16 cellular contexts compared by ENCODE assay signal in genomic region chr12:26736563-26737486, GRCh38.
DNase-seq lines count a peak whose midpoint lies in the region; ATAC-seq, FAIRE-seq and TF ChIP-seq lines count a peak whose summit lies in the region.
"Had no signal": no experiment of that assay in that cellular context is flagged by ENCODE, and none has a peak within 500 bp of the region (broad histone marks: within the 10 kb centered on the region; RNA-seq: fewer than 3 reads in every experiment).

No MANE protein-coding gene starts in this region.

- peaks cover 26% of the 10 kb centered on the region for H3K4me1 Mint-ChIP-seq in HFFc6 (ENCODE audit: low read depth)
- peaks cover 10% of the 10 kb centered on the region for H3K4me1 Mint-ChIP-seq in WTC11

- H3K27ac Mint-ChIP-seq in HFFc6 (no peak overlapping the region), WTC11 (no peak overlapping the region)
- H3K27ac Mint-ChIP-seq: activated T-helper 17 cell treated with anti-CD3 and anti-CD28 coated beads, Interleukin-2, amount 50 U/mL, for 72 hours; immature natural killer cell had no signal

- no peak overlapping the region; the same call in 1 of the 2 replicates for H3K4me3 Mint-ChIP-seq in HFFc6
- no peak overlapping the region for H3K4me3 Mint-ChIP-seq in WTC11
- H3K4me3 Mint-ChIP-seq: activated T-helper 17 cell treated with anti-CD3 and anti-CD28 coated beads, Interleukin-2, amount 50 U/mL, for 72 hours; H9; immature natural killer cell had no signal

- H3K36me3 ChIP-seq in esophagus squamous epithelium (no peaks in the 10 kb centered on the region), pancreas (no peaks in the 10 kb centered on the region)
- H3K36me3 ChIP-seq: WERI-Rb-1 had no signal

- peak overlapping the region in 2 of 4 donors; percentile 4 to 16 for H3K4me3 ChIP-seq in esophagus squamous epithelium
- no peak overlapping the region for H3K4me3 ChIP-seq in pancreas

- TF ChIP-seq POLR2A in esophagus squamous epithelium (IDR thresholded peaks at IDR 0.05), result no peak

- H3K27me3 Mint-ChIP-seq in HFFc6 (ENCODE audit: insufficient read depth), result no peaks in the 10 kb centered on the region
- no peaks in the 10 kb centered on the region for H3K27me3 Mint-ChIP-seq in WTC11 (ENCODE audit: low read depth)
- H3K27me3 Mint-ChIP-seq: activated T-helper 17 cell treated with anti-CD3 and anti-CD28 coated beads, Interleukin-2, amount 50 U/mL, for 72 hours had no signal

- H3K27me3 ChIP-seq in esophagus squamous epithelium, result no peaks in the 10 kb centered on the region
- H3K27me3 ChIP-seq in pancreas, result no peaks in the 10 kb centered on the region

- H3K9me3 ChIP-seq in esophagus squamous epithelium, result peaks cover 0 to 6% (median 0%) of the 10 kb centered on the region in 3 donors
- H3K9me3 ChIP-seq in pancreas, result peaks cover 0 to 2% (median 0%) of the 10 kb centered on the region in 4 donors

- no peak for FAIRE-seq in pancreas (lab: Jason Lieb, UNC)
- FAIRE-seq in RCC 7860 (lab: Jason Lieb, UNC), result no peak
- FAIRE-seq: urothelium cell line had no signal

- H3K36me3 Mint-ChIP-seq in HFFc6 (ENCODE audit: low read depth), result peaks cover 14% of the 10 kb centered on the region
- H3K36me3 Mint-ChIP-seq in WTC11, result peaks cover 27% of the 10 kb centered on the region

- no peaks in the 10 kb centered on the region; the same call in 1 of the 2 replicates for H3K9me3 Mint-ChIP-seq in HFFc6
- peaks cover 24% of the 10 kb centered on the region for H3K9me3 Mint-ChIP-seq in WTC11

- H3K4me1 ChIP-seq in esophagus squamous epithelium (peaks cover 10 to 73% (median 16%) of the 10 kb centered on the region in 3 donors), pancreas (peaks cover 0 to 26% (median 13%) of the 10 kb centered on the region in 3 donors)

- intact Hi-C loops in esophagus squamous epithelium (cut with DNase I) (no loop called here), pancreas (cut with DNase I) (no loop called here)

- POLR2A ChIA-PET in WTC11 (lab: Charles Lee), result no interaction called here

- H3K27ac ChIP-seq in esophagus squamous epithelium, result peak overlapping the region; percentile 57 to 67 (median 64)
- peak overlapping the region in 2 of 4 donors; percentile 56 to 73 for H3K27ac ChIP-seq in pancreas
- H3K27ac ChIP-seq: WERI-Rb-1 had no signal

- TF ChIP-seq CTCF in HFFc6 (IDR thresholded peaks at IDR 0.05), result no peak
- no peak for TF ChIP-seq CTCF in WTC11 (IDR thresholded peaks at IDR 0.05)
- TF ChIP-seq CTCF in esophagus squamous epithelium (IDR thresholded peaks at IDR 0.05), result no peak
- TF ChIP-seq CTCF in pancreas (IDR thresholded peaks at IDR 0.05), result no peak

- ATAC-seq in WTC11 (no peak), pancreas (peak; percentile 70 to 80 (median 72)), GM21737 (IDR thresholded peaks at IDR 0.05; ENCODE audit: unreplicated experiment) (no peak)
- ATAC-seq: activated T-helper 17 cell treated with anti-CD3 and anti-CD28 coated beads, Interleukin-2, amount 50 U/mL, for 72 hours had no signal

- CTCF ChIA-PET in WTC11 (lab: Charles Lee), result no interaction called here

- WGBS in esophagus squamous epithelium, 2 donors, result 43 to 46% methylated on average over 13 to 16 of the region's 16 CpGs
- 48 to 55% methylated on average over 16 of the region's 16 CpGs for WGBS in pancreas, 2 donors

- DNase-seq in HFFc6 (peak; percentile 16), WTC11 (ENCODE audit: low spot score) (no peak), esophagus squamous epithelium (lab: John Stamatoyannopoulos, UW) (no peak), pancreas (peak in 1 of 6 donors; percentile 22), NCI-H1436 treated with DMSO at 0.1 percent for 48 hours (lab: John Stamatoyannopoulos, UW) (no peak), iPS-NIHi7 (ENCODE audit: extremely low spot score) (no peak), RCC 7860 (ENCODE audit: low spot score) (no peak)
- DNase-seq: activated CD8-positive, alpha-beta memory T cell treated with anti-CD3 and anti-CD28 coated beads for 24 hours; H9; immature natural killer cell; NCI-H1417 treated with DMSO at 0.1 percent for 48 hours; stimulated activated naive CD4-positive, alpha-beta T cell; WERI-Rb-1 had no signal

TF ChIP-seq in WTC11, 78 proteins besides CTCF, POLR2A, EP300 and RAD21:
- TF ChIP-seq PREB (CRISPR knock-in tag; IDR thresholded peaks at IDR 0.05; ENCODE audit: borderline replicate concordance) (no peak), TEAD1 (CRISPR knock-in tag; IDR thresholded peaks at IDR 0.05) (no peak), MXD4 (CRISPR knock-in tag; IDR thresholded peaks at IDR 0.05; ENCODE audit: borderline replicate concordance) (no peak), GABPB1 (CRISPR knock-in tag; IDR thresholded peaks at IDR 0.05) (peak; percentile 54; the same call in 1 of the 2 replicates), CBFB (CRISPR knock-in tag; IDR thresholded peaks at IDR 0.05; ENCODE audit: low read depth) (no peak), OVOL2 (CRISPR knock-in tag; IDR thresholded peaks at IDR 0.05; ENCODE audit: borderline replicate concordance) (no peak)

Comparison
In these comparisons a context has a peak if more than half of its experiments do, and no peak if none do; other contexts are left out.
1. ATAC-seq: peak in pancreas (4 of 4); none in WTC11 (single experiment) and GM21737 (single experiment).